Comparison of ENCODE assay signal across 1 cellular context in the genomic region with DNA sequence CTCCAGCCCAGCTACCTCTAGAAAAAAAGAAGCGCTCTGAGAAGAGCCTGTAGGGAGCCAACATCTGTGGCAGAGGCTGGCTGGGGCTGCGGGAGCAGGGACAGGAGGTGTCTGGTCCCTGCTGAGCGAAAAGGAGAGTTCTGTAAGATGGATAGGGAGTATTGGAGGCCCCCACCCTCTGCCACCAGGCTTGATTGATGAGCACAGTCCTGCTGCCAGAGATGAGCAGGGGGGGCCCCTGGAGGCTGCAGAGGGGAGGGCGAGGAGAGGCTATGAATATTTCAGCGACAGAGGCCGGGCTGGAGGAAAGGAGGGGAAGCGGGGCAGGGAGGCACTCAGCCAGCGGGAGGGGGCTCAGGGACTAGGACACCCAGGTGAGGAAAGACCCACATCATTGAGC.
TF ChIP-seq lines count a peak whose summit lies in the region.

No MANE protein-coding gene starts in this region.

TF ChIP-seq in H1, 55 proteins besides CTCF, POLR2A, EP300 and RAD21 (continued from another document):
- no peak for TF ChIP-seq KDM1A (IDR thresholded peaks at IDR 0.05; ENCODE audit: borderline replicate concordance, low read length)
- TF ChIP-seq SP1 (IDR thresholded peaks at IDR 0.05; ENCODE audit: low read depth, low read length), result no peak
- TF ChIP-seq ATF2 (IDR thresholded peaks at IDR 0.05; ENCODE audit: low read length), result no peak
- no peak for TF ChIP-seq ZNF274 (IDR thresholded peaks at IDR 0.05; ENCODE audit: borderline replicate concordance, extremely low read depth, low read length)
- TF ChIP-seq TAF7 (optimal IDR thresholded peaks at IDR 0.05; ENCODE audit: borderline replicate concordance, low read depth, low read length), result no peak
- TF ChIP-seq NANOG (IDR thresholded peaks at IDR 0.05; ENCODE audit: insufficient read depth, low read depth, low read length, poor library complexity, severe bottlenecking), result no peak
